ENCODE assay signal across 29 cellular contexts in genomic region chr12:61311413-61311812, GRCh38.
"Had no signal": no experiment of that assay in that cellular context is flagged by ENCODE, and none has a peak within 500 bp of the region (broad histone marks: within the 10 kb centered on the region; RNA-seq: fewer than 3 reads in every experiment).

No MANE protein-coding gene starts in this region.

- ATAC-seq: heart left ventricle; left ventricle myocardium superior; lower lobe of right lung; naive thymus-derived CD8-positive, alpha-beta T cell; pancreas; right cardiac atrium; stimulated activated memory B cell treated with anti-CD40 and anti-IgM and Interleukin-4, amounts not matched to agents 10 μg/mL and 1 μg/mL and 100 μg/mL, for 72 hours; stimulated activated naive CD8-positive, alpha-beta T cell treated with anti-CD3 and anti-CD28 coated beads, Interleukin-15, amount 100 ng/mL, for 72 hours had no signal

- DNase-seq: heart left ventricle; hypothalamus; immature natural killer cell; islet precursor cell; left ventricle myocardium superior; lower lobe of right lung; mammary epithelial cell; mesenchymal stem cell; naive thymus-derived CD8-positive, alpha-beta T cell; nucleus accumbens; pancreas; posterior cingulate gyrus; retina; right cardiac atrium; sigmoid colon; stimulated activated CD4-positive, alpha-beta T cell treated with anti-CD3 and anti-CD28 coated beads, Interleukin-1b, Interleukin-23, amount 100 ng/mL, for 48 hours; stimulated activated CD4-positive, alpha-beta T cell treated with anti-CD3 and anti-CD28 coated beads, Interleukin-2, amount 100 ng/mL, for 48 hours; stimulated activated CD4-positive, alpha-beta T cell treated with anti-CD3 and anti-CD28 coated beads, Interleukin-4, amount 100 ng/mL, for 4 hours; stimulated activated CD8-positive, alpha-beta memory T cell treated with anti-CD3 and anti-CD28 coated beads, Interleukin-4, amount 100 ng/mL, for 48 hours; stimulated activated naive CD4-positive, alpha-beta T cell treated with Interleukin-2 at 50 U/mL for 16 hours; stimulated activated naive CD8-positive, alpha-beta T cell treated with anti-CD3 and anti-CD28 coated beads, Interleukin-15, amount 100 ng/mL, for 72 hours; substantia nigra; thyroid gland; transverse colon; upper lobe of left lung had no signal

- H3K4me3 ChIP-seq: heart left ventricle, lower lobe of right lung, pancreas, prostate gland, sigmoid colon, smooth muscle cell, thyroid gland, transverse colon, upper lobe of left lung had no signal

- H3K36me3 ChIP-seq: heart left ventricle, lower lobe of right lung, pancreas, prostate gland, sigmoid colon, thyroid gland, transverse colon, upper lobe of left lung had no signal

- H3K27ac ChIP-seq: heart left ventricle, lower lobe of right lung, pancreas, prostate gland, sigmoid colon, thyroid gland, transverse colon, upper lobe of left lung had no signal

- H3K27me3 ChIP-seq: heart left ventricle, pancreas, sigmoid colon, thyroid gland, transverse colon, upper lobe of left lung had no signal

- H3K9me3 ChIP-seq: lower lobe of right lung, pancreas, prostate gland, thyroid gland, upper lobe of left lung had no signal

- H3K4me1 ChIP-seq: heart left ventricle, lower lobe of right lung, pancreas, prostate gland, sigmoid colon, thyroid gland, transverse colon, upper lobe of left lung had no signal

- FAIRE-seq: urothelium cell line had no signal
